1 cellular context compared by ENCODE assay signal in the genomic region with DNA sequence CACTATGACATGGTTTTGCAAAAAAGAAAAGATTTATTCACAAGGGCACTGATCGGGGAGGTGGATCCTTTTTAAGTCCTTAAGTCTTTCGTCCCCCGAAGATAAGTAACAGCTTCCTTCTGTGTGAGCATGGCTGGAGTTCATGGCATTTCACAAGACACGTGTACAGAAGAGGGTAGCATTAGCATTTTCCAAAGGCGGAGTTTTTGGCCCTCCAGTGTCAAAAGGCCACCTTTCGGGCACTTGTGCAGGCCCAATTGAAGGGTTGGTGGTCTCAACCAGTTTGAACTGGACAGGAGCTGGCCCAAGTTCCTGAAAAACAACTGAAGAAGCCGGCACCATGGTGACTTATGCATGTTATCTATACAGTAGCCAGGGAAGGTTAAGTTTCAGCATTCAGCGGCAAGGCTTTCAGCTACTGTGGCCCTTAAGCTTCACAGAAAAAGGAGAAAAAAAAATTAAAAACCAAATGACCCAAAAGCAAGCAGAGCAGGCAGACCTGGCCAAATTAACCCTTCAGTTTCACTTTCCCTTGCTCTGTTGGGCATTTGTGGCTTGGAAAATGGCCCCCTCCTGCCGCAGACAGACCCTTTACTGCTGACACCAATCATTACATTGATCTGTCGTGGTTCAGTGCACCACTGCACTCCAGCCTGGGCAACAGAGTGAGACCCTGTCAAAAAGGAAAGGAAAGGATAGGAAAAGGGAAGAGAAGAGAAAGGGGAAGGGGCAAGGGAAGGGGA.
A peak's percentile ranks its signal among the peaks of the same experiment; 100 is the strongest.
TF ChIP-seq lines count a peak whose summit lies in the region.

No MANE protein-coding gene starts in this region.

TF ChIP-seq in K562, 482 proteins besides CTCF, POLR2A, EP300 and RAD21 (continued from another document and continues in another):
- TF ChIP-seq, protein P1, sequence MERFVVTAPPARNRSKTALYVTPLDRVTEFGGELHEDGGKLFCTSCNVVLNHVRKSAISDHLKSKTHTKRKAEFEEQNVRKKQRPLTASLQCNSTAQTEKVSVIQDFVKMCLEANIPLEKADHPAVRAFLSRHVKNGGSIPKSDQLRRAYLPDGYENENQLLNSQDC (CRISPR knock-in tag; IDR thresholded peaks at IDR 0.05): no peak
- no peak for TF ChIP-seq PHTF2 (CRISPR knock-in tag; IDR thresholded peaks at IDR 0.05)
- peak; percentile 51; the same call in 1 of the 2 replicates for TF ChIP-seq DMBX1 (CRISPR knock-in tag; IDR thresholded peaks at IDR 0.05; ENCODE audit: borderline replicate concordance)
- TF ChIP-seq ZNF316 (IDR thresholded peaks at IDR 0.05): no peak
- peak; percentile 42; the same call in 1 of the 2 replicates for TF ChIP-seq ZNF384 (IDR thresholded peaks at IDR 0.05; ENCODE audit: low read depth, low read length)
- peak; percentile 89; the same call in 1 of the 2 replicates for TF ChIP-seq ELF4 (CRISPR knock-in tag; IDR thresholded peaks at IDR 0.05)
- TF ChIP-seq, protein P2, sequence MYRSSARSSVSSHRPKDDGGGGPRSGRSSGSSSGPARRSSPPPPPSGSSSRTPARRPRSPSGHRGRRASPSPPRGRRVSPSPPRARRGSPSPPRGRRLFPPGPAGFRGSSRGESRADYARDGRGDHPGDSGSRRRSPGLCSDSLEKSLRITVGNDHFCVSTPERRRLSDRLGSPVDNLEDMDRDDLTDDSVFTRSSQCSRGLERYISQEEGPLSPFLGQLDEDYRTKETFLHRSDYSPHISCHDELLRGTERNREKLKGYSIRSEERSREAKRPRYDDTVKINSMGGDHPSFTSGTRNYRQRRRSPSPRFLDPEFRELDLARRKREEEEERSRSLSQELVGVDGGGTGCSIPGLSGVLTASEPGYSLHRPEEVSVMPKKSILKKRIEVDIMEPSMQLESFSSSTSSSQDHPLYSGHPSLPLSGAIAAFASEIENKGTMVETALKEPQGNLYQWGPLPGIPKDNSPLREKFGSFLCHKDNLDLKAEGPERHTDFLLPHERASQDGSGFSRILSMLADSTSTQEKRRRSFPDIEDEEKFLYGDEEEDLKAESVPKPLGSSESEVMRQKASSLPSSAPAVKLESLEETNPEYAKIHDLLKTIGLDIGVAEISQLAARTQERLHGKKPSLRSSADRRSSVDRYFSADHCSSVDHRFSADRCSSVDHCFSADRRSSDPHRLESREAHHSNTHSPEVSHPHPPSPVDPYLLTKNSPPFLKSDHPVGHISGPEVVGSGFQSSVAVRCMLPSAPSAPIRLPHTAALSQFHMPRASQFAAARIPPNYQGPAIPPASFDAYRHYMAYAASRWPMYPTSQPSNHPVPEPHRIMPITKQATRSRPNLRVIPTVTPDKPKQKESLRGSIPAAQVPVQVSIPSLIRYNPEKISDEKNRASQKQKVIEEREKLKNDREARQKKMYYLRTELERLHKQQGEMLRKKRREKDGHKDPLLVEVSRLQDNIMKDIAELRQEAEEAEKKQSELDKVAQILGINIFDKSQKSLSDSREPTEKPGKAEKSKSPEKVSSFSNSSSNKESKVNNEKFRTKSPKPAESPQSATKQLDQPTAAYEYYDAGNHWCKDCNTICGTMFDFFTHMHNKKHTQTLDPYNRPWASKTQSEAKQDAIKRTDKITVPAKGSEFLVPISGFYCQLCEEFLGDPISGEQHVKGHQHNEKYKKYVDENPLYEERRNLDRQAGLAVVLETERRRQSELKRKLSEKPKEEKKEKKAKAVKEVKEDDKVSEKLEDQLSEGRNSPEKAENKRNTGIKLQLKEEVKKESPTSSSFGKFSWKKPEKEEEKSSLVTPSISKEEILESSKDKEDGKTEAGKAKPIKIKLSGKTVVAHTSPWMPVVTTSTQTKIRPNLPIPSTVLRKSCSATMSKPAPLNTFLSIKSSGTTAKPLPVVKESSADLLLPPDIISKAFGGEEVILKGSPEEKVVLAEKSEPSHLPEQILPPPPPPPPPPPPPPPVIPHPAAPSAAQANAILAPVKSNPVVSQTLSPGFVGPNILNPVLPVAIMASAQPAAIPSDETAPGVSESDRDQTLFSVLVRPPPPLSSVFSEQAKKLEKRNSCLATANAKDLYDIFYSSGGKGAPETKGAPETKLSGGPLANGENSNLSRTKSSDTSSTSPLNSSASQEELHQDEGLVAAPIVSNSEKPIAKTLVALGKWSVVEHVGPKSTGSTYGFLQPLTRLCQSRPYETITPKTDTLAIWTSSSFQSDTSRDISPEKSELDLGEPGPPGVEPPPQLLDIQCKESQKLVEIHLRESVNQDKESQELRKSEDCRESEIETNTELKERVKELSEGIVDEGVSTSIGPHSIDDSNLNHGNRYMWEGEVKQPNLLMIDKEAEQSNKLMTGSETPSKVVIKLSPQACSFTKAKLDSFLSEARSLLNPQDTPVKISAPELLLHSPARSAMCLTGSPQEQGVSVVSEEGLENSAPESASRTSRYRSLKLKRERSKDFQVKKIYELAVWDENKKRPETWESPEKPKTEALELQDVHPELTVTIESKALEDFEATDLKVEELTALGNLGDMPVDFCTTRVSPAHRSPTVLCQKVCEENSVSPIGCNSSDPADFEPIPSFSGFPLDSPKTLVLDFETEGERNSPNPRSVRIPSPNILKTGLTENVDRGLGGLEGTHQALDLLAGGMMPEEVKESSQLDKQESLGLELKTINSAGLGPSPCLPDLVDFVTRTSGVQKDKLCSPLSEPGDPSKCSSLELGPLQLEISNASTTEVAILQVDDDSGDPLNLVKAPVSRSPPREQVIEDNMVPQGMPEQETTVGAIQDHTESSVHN (IDR thresholded peaks at IDR 0.05; ENCODE audit: borderline replicate concordance in 1 of 2, low read depth in 1 of 2): 0 out of 4 replicates have a peak, but pooled peaks of 1 of the 2 experiments have one; percentile 18
- no peak for TF ChIP-seq ZNF507 (tag; conservative IDR thresholded peaks at IDR 0.05)
- no peak for TF ChIP-seq ARNT (IDR thresholded peaks at IDR 0.05)
- TF ChIP-seq, protein P3, sequence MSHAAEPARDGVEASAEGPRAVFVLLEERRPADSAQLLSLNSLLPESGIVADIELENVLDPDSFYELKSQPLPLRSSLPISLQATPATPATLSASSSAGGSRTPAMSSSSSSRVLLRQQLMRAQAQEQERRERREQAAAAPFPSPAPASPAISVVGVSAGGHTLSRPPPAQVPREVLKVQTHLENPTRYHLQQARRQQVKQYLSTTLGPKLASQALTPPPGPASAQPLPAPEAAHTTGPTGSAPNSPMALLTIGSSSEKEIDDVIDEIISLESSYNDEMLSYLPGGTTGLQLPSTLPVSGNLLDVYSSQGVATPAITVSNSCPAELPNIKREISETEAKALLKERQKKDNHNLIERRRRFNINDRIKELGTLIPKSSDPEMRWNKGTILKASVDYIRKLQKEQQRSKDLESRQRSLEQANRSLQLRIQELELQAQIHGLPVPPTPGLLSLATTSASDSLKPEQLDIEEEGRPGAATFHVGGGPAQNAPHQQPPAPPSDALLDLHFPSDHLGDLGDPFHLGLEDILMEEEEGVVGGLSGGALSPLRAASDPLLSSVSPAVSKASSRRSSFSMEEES (CRISPR knock-in tag; IDR thresholded peaks at IDR 0.05): no peak
- 0 out of 2 replicates have a peak, but pooled peaks have one; percentile 14 for TF ChIP-seq RAD51 (IDR thresholded peaks at IDR 0.05; ENCODE audit: borderline replicate concordance, low read depth)
- TF ChIP-seq, protein P4, sequence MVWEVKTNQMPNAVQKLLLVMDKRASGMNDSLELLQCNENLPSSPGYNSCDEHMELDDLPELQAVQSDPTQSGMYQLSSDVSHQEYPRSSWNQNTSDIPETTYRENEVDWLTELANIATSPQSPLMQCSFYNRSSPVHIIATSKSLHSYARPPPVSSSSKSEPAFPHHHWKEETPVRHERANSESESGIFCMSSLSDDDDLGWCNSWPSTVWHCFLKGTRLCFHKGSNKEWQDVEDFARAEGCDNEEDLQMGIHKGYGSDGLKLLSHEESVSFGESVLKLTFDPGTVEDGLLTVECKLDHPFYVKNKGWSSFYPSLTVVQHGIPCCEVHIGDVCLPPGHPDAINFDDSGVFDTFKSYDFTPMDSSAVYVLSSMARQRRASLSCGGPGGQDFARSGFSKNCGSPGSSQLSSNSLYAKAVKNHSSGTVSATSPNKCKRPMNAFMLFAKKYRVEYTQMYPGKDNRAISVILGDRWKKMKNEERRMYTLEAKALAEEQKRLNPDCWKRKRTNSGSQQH (CRISPR knock-in tag; IDR thresholded peaks at IDR 0.05): no peak
- TF ChIP-seq PHB2 (IDR thresholded peaks at IDR 0.05; ENCODE audit: low read depth): no peak
- no peak for TF ChIP-seq MYNN (IDR thresholded peaks at IDR 0.05)
- TF ChIP-seq MYNN (CRISPR knock-in tag; IDR thresholded peaks at IDR 0.05): no peak
- TF ChIP-seq, protein P5, sequence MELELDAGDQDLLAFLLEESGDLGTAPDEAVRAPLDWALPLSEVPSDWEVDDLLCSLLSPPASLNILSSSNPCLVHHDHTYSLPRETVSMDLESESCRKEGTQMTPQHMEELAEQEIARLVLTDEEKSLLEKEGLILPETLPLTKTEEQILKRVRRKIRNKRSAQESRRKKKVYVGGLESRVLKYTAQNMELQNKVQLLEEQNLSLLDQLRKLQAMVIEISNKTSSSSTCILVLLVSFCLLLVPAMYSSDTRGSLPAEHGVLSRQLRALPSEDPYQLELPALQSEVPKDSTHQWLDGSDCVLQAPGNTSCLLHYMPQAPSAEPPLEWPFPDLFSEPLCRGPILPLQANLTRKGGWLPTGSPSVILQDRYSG (tag; conservative IDR thresholded peaks at IDR 0.05; ENCODE audit: low read depth): peak; percentile 51; the same call in 1 of the 2 replicates
- TF ChIP-seq MAFK (IDR thresholded peaks at IDR 0.05; ENCODE audit: low read length): 0 out of 2 replicates have a peak, but pooled peaks have one; percentile 9
- peak; percentile 12; the same call in 1 of the 2 replicates for TF ChIP-seq RB1 (IDR thresholded peaks at IDR 0.05; ENCODE audit: low read depth)
- TF ChIP-seq, protein P6, sequence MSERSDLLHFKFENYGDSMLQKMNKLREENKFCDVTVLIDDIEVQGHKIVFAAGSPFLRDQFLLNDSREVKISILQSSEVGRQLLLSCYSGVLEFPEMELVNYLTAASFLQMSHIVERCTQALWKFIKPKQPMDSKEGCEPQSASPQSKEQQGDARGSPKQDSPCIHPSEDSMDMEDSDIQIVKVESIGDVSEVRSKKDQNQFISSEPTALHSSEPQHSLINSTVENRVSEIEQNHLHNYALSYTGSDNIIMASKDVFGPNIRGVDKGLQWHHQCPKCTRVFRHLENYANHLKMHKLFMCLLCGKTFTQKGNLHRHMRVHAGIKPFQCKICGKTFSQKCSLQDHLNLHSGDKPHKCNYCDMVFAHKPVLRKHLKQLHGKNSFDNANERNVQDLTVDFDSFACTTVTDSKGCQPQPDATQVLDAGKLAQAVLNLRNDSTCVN (CRISPR knock-in tag; IDR thresholded peaks at IDR 0.05): peak; percentile 90
- TF ChIP-seq, protein P7, sequence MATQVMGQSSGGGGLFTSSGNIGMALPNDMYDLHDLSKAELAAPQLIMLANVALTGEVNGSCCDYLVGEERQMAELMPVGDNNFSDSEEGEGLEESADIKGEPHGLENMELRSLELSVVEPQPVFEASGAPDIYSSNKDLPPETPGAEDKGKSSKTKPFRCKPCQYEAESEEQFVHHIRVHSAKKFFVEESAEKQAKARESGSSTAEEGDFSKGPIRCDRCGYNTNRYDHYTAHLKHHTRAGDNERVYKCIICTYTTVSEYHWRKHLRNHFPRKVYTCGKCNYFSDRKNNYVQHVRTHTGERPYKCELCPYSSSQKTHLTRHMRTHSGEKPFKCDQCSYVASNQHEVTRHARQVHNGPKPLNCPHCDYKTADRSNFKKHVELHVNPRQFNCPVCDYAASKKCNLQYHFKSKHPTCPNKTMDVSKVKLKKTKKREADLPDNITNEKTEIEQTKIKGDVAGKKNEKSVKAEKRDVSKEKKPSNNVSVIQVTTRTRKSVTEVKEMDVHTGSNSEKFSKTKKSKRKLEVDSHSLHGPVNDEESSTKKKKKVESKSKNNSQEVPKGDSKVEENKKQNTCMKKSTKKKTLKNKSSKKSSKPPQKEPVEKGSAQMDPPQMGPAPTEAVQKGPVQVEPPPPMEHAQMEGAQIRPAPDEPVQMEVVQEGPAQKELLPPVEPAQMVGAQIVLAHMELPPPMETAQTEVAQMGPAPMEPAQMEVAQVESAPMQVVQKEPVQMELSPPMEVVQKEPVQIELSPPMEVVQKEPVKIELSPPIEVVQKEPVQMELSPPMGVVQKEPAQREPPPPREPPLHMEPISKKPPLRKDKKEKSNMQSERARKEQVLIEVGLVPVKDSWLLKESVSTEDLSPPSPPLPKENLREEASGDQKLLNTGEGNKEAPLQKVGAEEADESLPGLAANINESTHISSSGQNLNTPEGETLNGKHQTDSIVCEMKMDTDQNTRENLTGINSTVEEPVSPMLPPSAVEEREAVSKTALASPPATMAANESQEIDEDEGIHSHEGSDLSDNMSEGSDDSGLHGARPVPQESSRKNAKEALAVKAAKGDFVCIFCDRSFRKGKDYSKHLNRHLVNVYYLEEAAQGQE (CRISPR knock-in tag; IDR thresholded peaks at IDR 0.05; ENCODE audit: low read depth): peak; percentile 20; the same call in 1 of the 2 replicates
- 0 out of 2 replicates have a peak, but pooled peaks have one; percentile 58 for TF ChIP-seq PPARD (CRISPR knock-in tag; IDR thresholded peaks at IDR 0.05)
- peak; percentile 73; the same call in 1 of the 2 replicates for TF ChIP-seq ZNF644 (tag; IDR thresholded peaks at IDR 0.05; ENCODE audit: low read depth)
- 0 out of 2 replicates have a peak, but pooled peaks have one; percentile 44 for TF ChIP-seq ZNF561 (CRISPR knock-in tag; conservative IDR thresholded peaks at IDR 0.05)
- TF ChIP-seq CHCHD3 (CRISPR knock-in tag; IDR thresholded peaks at IDR 0.05): peak; percentile 62; the same call in 1 of the 2 replicates
- TF ChIP-seq SP1 (CRISPR knock-in tag; IDR thresholded peaks at IDR 0.05): no peak
- no peak for TF ChIP-seq NFE2L1 (tag; IDR thresholded peaks at IDR 0.05; ENCODE audit: borderline replicate concordance, low read depth)
- TF ChIP-seq, protein P8, sequence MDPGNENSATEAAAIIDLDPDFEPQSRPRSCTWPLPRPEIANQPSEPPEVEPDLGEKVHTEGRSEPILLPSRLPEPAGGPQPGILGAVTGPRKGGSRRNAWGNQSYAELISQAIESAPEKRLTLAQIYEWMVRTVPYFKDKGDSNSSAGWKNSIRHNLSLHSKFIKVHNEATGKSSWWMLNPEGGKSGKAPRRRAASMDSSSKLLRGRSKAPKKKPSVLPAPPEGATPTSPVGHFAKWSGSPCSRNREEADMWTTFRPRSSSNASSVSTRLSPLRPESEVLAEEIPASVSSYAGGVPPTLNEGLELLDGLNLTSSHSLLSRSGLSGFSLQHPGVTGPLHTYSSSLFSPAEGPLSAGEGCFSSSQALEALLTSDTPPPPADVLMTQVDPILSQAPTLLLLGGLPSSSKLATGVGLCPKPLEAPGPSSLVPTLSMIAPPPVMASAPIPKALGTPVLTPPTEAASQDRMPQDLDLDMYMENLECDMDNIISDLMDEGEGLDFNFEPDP (CRISPR knock-in tag; IDR thresholded peaks at IDR 0.05): 0 out of 2 replicates have a peak, but pooled peaks have one; percentile 11
- no peak for TF ChIP-seq CBX1 (IDR thresholded peaks at IDR 0.05; ENCODE audit: low read depth)
- peak; percentile 36; the same call in 1 of the 2 replicates for TF ChIP-seq MEF2D (tag; conservative IDR thresholded peaks at IDR 0.05; ENCODE audit: low read depth)
- TF ChIP-seq ATF1 (CRISPR knock-in tag; IDR thresholded peaks at IDR 0.05): no peak
- peak; percentile 18; the same call in 1 of the 2 replicates for TF ChIP-seq ATF1 (tag; IDR thresholded peaks at IDR 0.05)
- no peak for TF ChIP-seq NR4A1 (CRISPR knock-in tag; IDR thresholded peaks at IDR 0.05)
- TF ChIP-seq NR4A1 (tag; IDR thresholded peaks at IDR 0.05): peak; percentile 64; the same call in 1 of the 2 replicates
- TF ChIP-seq MAFF (IDR thresholded peaks at IDR 0.05; ENCODE audit: low read length): no peak
- 0 out of 2 replicates have a peak, but pooled peaks have one; percentile 52 for TF ChIP-seq HNRNPUL1 (IDR thresholded peaks at IDR 0.05; ENCODE audit: low read length)
- no peak for TF ChIP-seq CBX3 (IDR thresholded peaks at IDR 0.05; ENCODE audit: borderline replicate concordance in 1 of 2, low read length in 2 of 2)
- peak; percentile 50; the same call in 1 of the 2 replicates for TF ChIP-seq HDGF (IDR thresholded peaks at IDR 0.05)
- TF ChIP-seq FOXA3 (CRISPR knock-in tag; conservative IDR thresholded peaks at IDR 0.05 in 1 of 2, IDR thresholded peaks at IDR 0.05 in 1 of 2): peak in 1 of 2 experiments; percentile 80; a peak in 1 of 4 replicates
- peak; percentile 22; the same call in 1 of the 2 replicates for TF ChIP-seq SPI1 (IDR thresholded peaks at IDR 0.05; ENCODE audit: borderline replicate concordance, low read depth, low read length)
